Comparison of ENCODE assay signal across 15 cellular contexts in genomic region chr12:85834378-85834777, GRCh38. TPM values are rescaled to one million over a fixed set of nuclear protein-coding genes. Genes with fewer than 3 reads are reported as not detected.
DNase-seq lines count a peak whose midpoint lies in the region; ATAC-seq and TF ChIP-seq lines count a peak whose summit lies in the region.
"Had no signal": no experiment of that assay in that cellular context is flagged by ENCODE, and none has a peak within 500 bp of the region (broad histone marks: within the 10 kb centered on the region; RNA-seq: fewer than 3 reads in every experiment).

No MANE protein-coding gene starts in this region.

- no peaks in the 10 kb centered on the region for H3K9me3 Mint-ChIP-seq in activated T-cell treated with anti-CD3 and anti-CD28 coated beads, Interleukin-2, amount 50 U/mL, for 4 hours
- H3K9me3 Mint-ChIP-seq: activated naive CD4-positive, alpha-beta T cell treated with anti-CD3 and anti-CD28 coated beads, Interleukin-2, amount 10 ng/mL, durations not matched to agents 7 days and 5 days; H9; stimulated activated naive B cell treated with anti-CD40 and anti-IgM and Interleukin-4, amounts not matched to agents 10 μg/mL and 1 μg/mL and 100 μg/mL, for 72 hours had no signal

- no peaks in the 10 kb centered on the region for H3K4me1 Mint-ChIP-seq in activated T-cell treated with anti-CD3 and anti-CD28 coated beads, Interleukin-2, amount 50 U/mL, for 4 hours (ENCODE audit: low read depth)
- H3K4me1 Mint-ChIP-seq: activated naive CD4-positive, alpha-beta T cell treated with anti-CD3 and anti-CD28 coated beads, Interleukin-2, amount 10 ng/mL, durations not matched to agents 7 days and 5 days; stimulated activated naive B cell treated with anti-CD40 and anti-IgM and Interleukin-4, amounts not matched to agents 10 μg/mL and 1 μg/mL and 100 μg/mL, for 72 hours had no signal

- no peak overlapping the region for H3K4me3 Mint-ChIP-seq in activated T-cell treated with anti-CD3 and anti-CD28 coated beads, Interleukin-2, amount 50 U/mL, for 4 hours
- H3K4me3 Mint-ChIP-seq: activated naive CD4-positive, alpha-beta T cell treated with anti-CD3 and anti-CD28 coated beads, Interleukin-2, amount 10 ng/mL, durations not matched to agents 7 days and 5 days; H9; stimulated activated naive B cell treated with anti-CD40 and anti-IgM and Interleukin-4, amounts not matched to agents 10 μg/mL and 1 μg/mL and 100 μg/mL, for 72 hours had no signal

- no peak overlapping the region for H3K27ac ChIP-seq in HUES6 (ENCODE audit: low read depth, low read length)
- H3K27ac ChIP-seq in foreskin keratinocyte, result peak overlapping the region; percentile 77
- H3K27ac ChIP-seq: BLaER1 treated with 17β-estradiol and CSF1 and Interleukin-3, amounts not matched to agents 10 nM and 100 nM had no signal

- H3K36me3 Mint-ChIP-seq in activated T-cell treated with anti-CD3 and anti-CD28 coated beads, Interleukin-2, amount 50 U/mL, for 4 hours (ENCODE audit: insufficient read depth), result no peaks in the 10 kb centered on the region
- H3K36me3 Mint-ChIP-seq: activated naive CD4-positive, alpha-beta T cell treated with anti-CD3 and anti-CD28 coated beads, Interleukin-2, amount 10 ng/mL, durations not matched to agents 7 days and 5 days; stimulated activated naive B cell treated with anti-CD40 and anti-IgM and Interleukin-4, amounts not matched to agents 10 μg/mL and 1 μg/mL and 100 μg/mL, for 72 hours had no signal

- H3K9me3 ChIP-seq in HUES6 (ENCODE audit: control insufficient read depth, insufficient read depth, low read depth, low read length) (no peaks in the 10 kb centered on the region), skeletal muscle satellite cell (replicated peaks; ENCODE audit: low read length) (no peaks in the 10 kb centered on the region)
- H3K9me3 ChIP-seq: BLaER1 treated with 17β-estradiol and CSF1 and Interleukin-3, amounts not matched to agents 10 nM and 100 nM had no signal

- H3K4me3 ChIP-seq in HUES6 (ENCODE audit: low read depth, low read length) (peak overlapping the region; percentile 5; the same call in 1 of the 2 replicates), astrocyte of the cerebellum (ENCODE audit: low read depth, low read length) (peak overlapping the region; percentile 58), skeletal muscle satellite cell (ENCODE audit: low read length) (no peak overlapping the region)
- H3K4me3 ChIP-seq: BLaER1 treated with 17β-estradiol and CSF1 and Interleukin-3, amounts not matched to agents 10 nM and 100 nM had no signal

- H3K27me3 Mint-ChIP-seq in activated T-cell treated with anti-CD3 and anti-CD28 coated beads, Interleukin-2, amount 50 U/mL, for 4 hours (ENCODE audit: low read depth), result no peaks in the 10 kb centered on the region

- H3K4me1 ChIP-seq in HUES6 (ENCODE audit: control insufficient read depth, insufficient read depth, low read length) (peaks cover 34% of the 10 kb centered on the region), foreskin keratinocyte (peaks cover 50% of the 10 kb centered on the region), skeletal muscle satellite cell (ENCODE audit: control insufficient read depth, insufficient read depth, low read length) (peaks cover 40% of the 10 kb centered on the region)
- H3K4me1 ChIP-seq: BLaER1 treated with 17β-estradiol and CSF1 and Interleukin-3, amounts not matched to agents 10 nM and 100 nM had no signal

- H3K4me2 ChIP-seq in skeletal muscle satellite cell (ENCODE audit: low read length), result peak overlapping the region; percentile 89
- H3K4me2 ChIP-seq: BLaER1 treated with 17β-estradiol and CSF1 and Interleukin-3, amounts not matched to agents 10 nM and 100 nM had no signal

- in situ Hi-C loops in astrocyte of the cerebellum (cut with HindIII; ENCODE audit: low sequenced_read_pairs), result no loop called here

- DNase-seq in astrocyte of the cerebellum (ENCODE audit: low read depth), result no peak
- no peak for DNase-seq in foreskin keratinocyte
- no peak for DNase-seq in activated T-cell treated with anti-CD3 and anti-CD28 coated beads, Interleukin-2, amount 50 U/mL, for 4 hours
- DNase-seq in HCEC 1CT, result no peak
- no peak for DNase-seq in GM20000 (ENCODE audit: low spot score)
- DNase-seq: activated naive CD4-positive, alpha-beta T cell treated with anti-CD3 and anti-CD28 coated beads, Interleukin-2, amount 10 ng/mL, durations not matched to agents 7 days and 5 days; H9; NCI-H510A treated with DMSO at 0.1 percent for 48 hours; stimulated activated CD4-positive, alpha-beta T cell treated with anti-CD3 and anti-CD28 coated beads, Interleukin-2, amount 100 ng/mL, for 24 hours; stimulated activated naive B cell treated with anti-CD40 and anti-IgM and Interleukin-4, amounts not matched to agents 10 μg/mL and 1 μg/mL and 100 μg/mL, for 72 hours had no signal

- H3K9ac ChIP-seq in HUES6 (ENCODE audit: low read length) (no peak overlapping the region), skeletal muscle satellite cell (ENCODE audit: low read depth, low read length) (peak overlapping the region; percentile 74)
- H3K9ac ChIP-seq: BLaER1 treated with 17β-estradiol and CSF1 and Interleukin-3, amounts not matched to agents 10 nM and 100 nM had no signal

- ATAC-seq in foreskin keratinocyte (no peak), GM18907 (IDR thresholded peaks at IDR 0.05; ENCODE audit: unreplicated experiment) (no peak)
- ATAC-seq in activated T-cell treated with anti-CD3 and anti-CD28 coated beads, Interleukin-2, amount 50 U/mL, for 4 hours, result no peak
- ATAC-seq: stimulated activated naive B cell treated with anti-CD40 and anti-IgM and Interleukin-4, amounts not matched to agents 10 μg/mL and 1 μg/mL and 100 μg/mL, for 72 hours had no signal

- TF ChIP-seq CTCF in astrocyte of the cerebellum (IDR thresholded peaks at IDR 0.05; ENCODE audit: low read depth, low read length, missing control alignments) (peak; percentile 11), foreskin keratinocyte (conservative IDR thresholded peaks at IDR 0.05) (no peak), GM20000 (IDR thresholded peaks at IDR 0.05; ENCODE audit: extremely low read depth, missing control alignments) (no peak)

- H3K36me3 ChIP-seq in HUES6 (ENCODE audit: control insufficient read depth, insufficient read depth, low read length) (no peaks in the 10 kb centered on the region), skeletal muscle satellite cell (ENCODE audit: insufficient read depth, low read length) (no peaks in the 10 kb centered on the region)
- H3K36me3 ChIP-seq: BLaER1 treated with 17β-estradiol and CSF1 and Interleukin-3, amounts not matched to agents 10 nM and 100 nM had no signal

- H3K27me3 ChIP-seq in HUES6 (ENCODE audit: control insufficient read depth, insufficient read depth, low read length), result no peaks in the 10 kb centered on the region
- H3K27me3 ChIP-seq in foreskin keratinocyte, result no peaks in the 10 kb centered on the region
- H3K27me3 ChIP-seq in skeletal muscle satellite cell (ENCODE audit: control insufficient read depth, insufficient read depth, low read length), result no peaks in the 10 kb centered on the region
- H3K27me3 ChIP-seq: BLaER1 treated with 17β-estradiol and CSF1 and Interleukin-3, amounts not matched to agents 10 nM and 100 nM had no signal

RNA-seq across cellular contexts. Expression of gene RASSF9, which starts 1.8 kb away (rescaled TPM):
- total RNA-seq in foreskin keratinocyte, result 2.0 and 2.7 TPM in 2 replicates
- polyA plus RNA-seq in foreskin keratinocyte, result 0.51 and 0.74 TPM in 2 replicates
- total RNA-seq in skeletal muscle satellite cell (2012; rRNA removed), result under 0.01 and 0.25 TPM in 2 replicates
- not detected for total RNA-seq in activated T-cell treated with anti-CD3 and anti-CD28 coated beads, Interleukin-2, amount 50 U/mL, for 4 hours

RNA-seq across cellular contexts. Expression of gene NTS, which starts 39.7 kb away (rescaled TPM):
- total RNA-seq in foreskin keratinocyte, result not detected in 2 replicates
- not detected in 2 replicates for polyA plus RNA-seq in foreskin keratinocyte
- not detected in 2 replicates for total RNA-seq in skeletal muscle satellite cell (2012; rRNA removed)
- total RNA-seq in activated T-cell treated with anti-CD3 and anti-CD28 coated beads, Interleukin-2, amount 50 U/mL, for 4 hours, result not detected
- total RNA-seq: chondrocyte had no signal
